Comparison of ENCODE assay signal across 11 cellular contexts in the genomic region with DNA sequence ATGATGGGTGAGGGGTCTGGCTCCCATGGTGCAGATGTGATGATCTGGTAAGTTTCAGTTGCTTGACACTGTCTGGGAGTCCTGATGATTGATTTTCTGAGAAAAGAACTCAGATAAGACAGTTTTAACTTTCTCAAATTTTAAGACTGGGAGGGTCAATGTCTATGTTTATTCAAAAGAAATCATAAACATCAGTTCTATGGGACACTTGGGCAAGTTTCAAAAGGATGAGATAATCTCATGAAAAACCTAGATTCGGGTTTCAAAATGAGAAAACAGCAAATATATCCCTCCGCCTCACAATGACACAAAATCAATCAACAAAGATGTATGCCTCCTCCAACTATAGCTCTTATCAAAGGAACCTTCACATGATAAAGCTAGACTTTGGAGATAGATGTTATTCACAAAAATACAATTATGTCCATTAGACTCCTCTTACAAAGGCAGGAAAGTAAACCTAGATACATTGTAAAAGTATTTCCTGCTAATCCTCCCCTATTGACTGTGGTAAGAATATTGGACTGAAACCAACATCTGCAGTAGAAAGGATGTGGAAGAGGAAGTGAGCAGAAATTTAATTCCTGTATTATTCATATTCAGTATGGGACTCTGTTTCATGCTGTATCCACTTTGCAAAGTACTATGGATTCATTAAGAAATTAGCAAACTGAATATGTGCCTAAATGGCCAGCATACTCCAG. TPM values are rescaled to one million over a fixed set of nuclear protein-coding genes. Genes with fewer than 3 reads are reported as not detected.
A peak's percentile ranks its signal among the peaks of the same experiment; 100 is the strongest.
DNase-seq lines count a peak whose midpoint lies in the region; ATAC-seq and TF ChIP-seq lines count a peak whose summit lies in the region.
"Had no signal": no experiment of that assay in that cellular context is flagged by ENCODE, and none has a peak within 500 bp of the region (broad histone marks: within the 10 kb centered on the region; RNA-seq: fewer than 3 reads in every experiment).

No MANE protein-coding gene starts in this region.

- H3K36me3 Mint-ChIP-seq in endothelial cell (ENCODE audit: low read depth, unreplicated experiment) (peaks cover 4% of the 10 kb centered on the region), progenitor cell of endocrine pancreas (ENCODE audit: insufficient read depth) (peaks cover 8% of the 10 kb centered on the region)

- no peak overlapping the region for H3K27ac ChIP-seq in brain microvascular endothelial cell

- DNase-seq in endothelial cell (ENCODE audit: low spot score) (no peak), foreskin melanocyte (no peak), progenitor cell of endocrine pancreas (ENCODE audit: low spot score, unreplicated experiment) (no peak), brain microvascular endothelial cell (no peak)
- no peak for DNase-seq in stimulated activated CD4-positive, alpha-beta T cell treated with anti-CD3 and anti-CD28 coated beads, Interleukin-1b, Interleukin-23, amount 100 ng/mL, for 48 hours
- DNase-seq: NCI-H1694 treated with DMSO at 0.1 percent for 48 hours, posterior cingulate gyrus had no signal

- no peaks in the 10 kb centered on the region for H3K36me3 ChIP-seq in brain microvascular endothelial cell (replicated peaks)

- no peak for TF ChIP-seq POLR2A in GM18505 (IDR thresholded peaks at IDR 0.05; ENCODE audit: borderline replicate concordance, extremely low read depth, insufficient read depth, insufficient read length)

- H3K4me3 Mint-ChIP-seq in endothelial cell (ENCODE audit: unreplicated experiment) (no peak overlapping the region), progenitor cell of endocrine pancreas (ENCODE audit: low read depth) (no peak overlapping the region)

- H3K4me1 Mint-ChIP-seq in endothelial cell (ENCODE audit: unreplicated experiment) (peaks cover 12% of the 10 kb centered on the region), progenitor cell of endocrine pancreas (ENCODE audit: low read depth) (no peaks in the 10 kb centered on the region)

- ATAC-seq in GM18505 (IDR thresholded peaks at IDR 0.05; ENCODE audit: unreplicated experiment): peak; percentile 99
- ATAC-seq in GM21529 (IDR thresholded peaks at IDR 0.05; ENCODE audit: unreplicated experiment): peak; percentile 98
- ATAC-seq in HG03457 (IDR thresholded peaks at IDR 0.05; ENCODE audit: unreplicated experiment): peak; percentile 93

- in situ Hi-C loops in brain microvascular endothelial cell (cut with HindIII; ENCODE audit: low pct_ligation_motif_present, low sequenced_read_pairs): no loop called here

- TF ChIP-seq CTCF in endothelial cell (IDR thresholded peaks at IDR 0.05; ENCODE audit: unreplicated experiment) (no peak), progenitor cell of endocrine pancreas (IDR thresholded peaks at IDR 0.05; ENCODE audit: unreplicated experiment) (no peak), brain microvascular endothelial cell (IDR thresholded peaks at IDR 0.05; ENCODE audit: low read depth, low read length, missing control alignments) (no peak)

- H3K9me3 Mint-ChIP-seq in endothelial cell (ENCODE audit: unreplicated experiment): peaks cover 3% of the 10 kb centered on the region
- H3K9me3 Mint-ChIP-seq in progenitor cell of endocrine pancreas (ENCODE audit: low read depth): peaks cover 8% of the 10 kb centered on the region

- H3K4me3 ChIP-seq in brain microvascular endothelial cell (ENCODE audit: low read depth, low read length): no peak overlapping the region

- H3K27me3 Mint-ChIP-seq in endothelial cell (ENCODE audit: unreplicated experiment) (no peaks in the 10 kb centered on the region), progenitor cell of endocrine pancreas (no peaks in the 10 kb centered on the region)

- H3K27ac Mint-ChIP-seq in endothelial cell (ENCODE audit: unreplicated experiment): peak overlapping the region; percentile 73
- H3K27ac Mint-ChIP-seq in progenitor cell of endocrine pancreas: no peak overlapping the region

- H3K27me3 ChIP-seq in brain microvascular endothelial cell (replicated peaks): no peaks in the 10 kb centered on the region

RNA-seq across cellular contexts. Expression of a gene that starts 21.6 kb away (rescaled TPM):
- total RNA-seq in endothelial cell (ENCODE audit: unreplicated experiment): 17.9 TPM
- 25.7 and 27.0 TPM in 2 replicates for total RNA-seq in progenitor cell of endocrine pancreas

RNA-seq across cellular contexts. Expression of a gene that starts 52.3 kb away (rescaled TPM):
- total RNA-seq in endothelial cell (ENCODE audit: unreplicated experiment) (not detected), progenitor cell of endocrine pancreas (not detected in 2 replicates)
- total RNA-seq: temporal lobe had no signal
